ENCODE assay signal across 1 cellular context in genomic region chr7:5596046-5596895, GRCh38.
A peak's percentile ranks its signal among the peaks of the same experiment; 100 is the strongest.
TF ChIP-seq lines count a peak whose summit lies in the region.

No MANE protein-coding gene starts in this region.

TF ChIP-seq in K562, 482 proteins besides CTCF, POLR2A, EP300 and RAD21 (continued from another document and continues in another):
- TF ChIP-seq ZNF449 (CRISPR knock-in tag; IDR thresholded peaks at IDR 0.05) = no peak
- TF ChIP-seq HNRNPLL (IDR thresholded peaks at IDR 0.05; ENCODE audit: low read depth, low read length, poor library complexity, severe bottlenecking) = no peak
- no peak for TF ChIP-seq POLR3A (IDR thresholded peaks at IDR 0.05; ENCODE audit: borderline replicate concordance, extremely low read depth, insufficient read depth, insufficient read length)
- no peak for TF ChIP-seq IRF2 (CRISPR knock-in tag; IDR thresholded peaks at IDR 0.05)
- no peak for TF ChIP-seq ASH1L (IDR thresholded peaks at IDR 0.05; ENCODE audit: borderline replicate concordance, low read depth, partially characterized antibody)
- TF ChIP-seq TRIM24 (IDR thresholded peaks at IDR 0.05) = no peak
- peak; percentile 74 for TF ChIP-seq ARID4B (CRISPR knock-in tag; IDR thresholded peaks at IDR 0.05)
- no peak; the same call in 1 of the 2 replicates for TF ChIP-seq USF1 (CRISPR knock-in tag; IDR thresholded peaks at IDR 0.05)
- no peak for TF ChIP-seq MECOM (CRISPR knock-in tag; IDR thresholded peaks at IDR 0.05)
- TF ChIP-seq CUX1 (CRISPR knock-in tag; IDR thresholded peaks at IDR 0.05) = no peak
- TF ChIP-seq SMAD4 (CRISPR knock-in tag; conservative IDR thresholded peaks at IDR 0.05) = peak; percentile 71
- TF ChIP-seq ZNF639 (CRISPR knock-in tag; conservative IDR thresholded peaks at IDR 0.05 in 1 of 2, IDR thresholded peaks at IDR 0.05 in 1 of 2) = no peak
- no peak for TF ChIP-seq RFX7 (CRISPR knock-in tag; IDR thresholded peaks at IDR 0.05)
- TF ChIP-seq ZNF551 (CRISPR knock-in tag; IDR thresholded peaks at IDR 0.05) = no peak
- TF ChIP-seq MTA2 (IDR thresholded peaks at IDR 0.05; ENCODE audit: low read depth) = no peak
- TF ChIP-seq ZNF280A (IDR thresholded peaks at IDR 0.05; ENCODE audit: low read depth, partially characterized antibody) = no peak
- peak; percentile 56; the same call in 1 of the 2 replicates for TF ChIP-seq ZNF592 (IDR thresholded peaks at IDR 0.05)
- TF ChIP-seq ZNF407 (IDR thresholded peaks at IDR 0.05; ENCODE audit: low read depth) = no peak
- no peak for TF ChIP-seq STAT5A (IDR thresholded peaks at IDR 0.05; ENCODE audit: borderline replicate concordance, low read length)
